In genomic region chr19:32345261-32346207, GRCh38 we compare ENCODE assay signal across 1 cellular context.
TF ChIP-seq lines count a peak whose summit lies in the region.

TSS of gene ZNF507 (plus strand) at chr19:32345610. CDS start at chr19:32352831, 7,221 bp downstream.

TF ChIP-seq in K562, 482 proteins besides CTCF, POLR2A, EP300 and RAD21 (continued from another document and continues in another):
- TF ChIP-seq RBM25 (IDR thresholded peaks at IDR 0.05; ENCODE audit: low read depth, low read length, severe bottlenecking) (no peak), MCM5 (IDR thresholded peaks at IDR 0.05; ENCODE audit: low read depth) (no peak), ZFP30 (CRISPR knock-in tag; IDR thresholded peaks at IDR 0.05; ENCODE audit: borderline replicate concordance) (no peak), USF1 (CRISPR knock-in tag; IDR thresholded peaks at IDR 0.05) (peak; percentile 98), XRCC5 (IDR thresholded peaks at IDR 0.05; ENCODE audit: low read depth, low read length) (no peak), SMARCA5 (IDR thresholded peaks at IDR 0.05) (no peak), ZNF589 (CRISPR knock-in tag; IDR thresholded peaks at IDR 0.05; ENCODE audit: low read depth) (no peak), POLR2H (tag; IDR thresholded peaks at IDR 0.05; ENCODE audit: low read depth) (no peak), ATF3 (IDR thresholded peaks at IDR 0.05) (peak; percentile 20; the same call in 1 of the 2 replicates), ATF3 (CRISPR knock-in tag; conservative IDR thresholded peaks at IDR 0.05) (no peak), ZZZ3 (IDR thresholded peaks at IDR 0.05) (no peak), PRDM10 (IDR thresholded peaks at IDR 0.05; ENCODE audit: partially characterized antibody) (no peak), ZNF764 (CRISPR knock-in tag; IDR thresholded peaks at IDR 0.05; ENCODE audit: low read depth) (no peak), L3MBTL2 (IDR thresholded peaks at IDR 0.05) (peak; percentile 96), NCOA2 (IDR thresholded peaks at IDR 0.05; ENCODE audit: partially characterized antibody in 2 of 2) (no peak), HLTF (IDR thresholded peaks at IDR 0.05) (no peak; the same call in 1 of the 2 replicates), FOS (IDR thresholded peaks at IDR 0.05; ENCODE audit: extremely low read depth, insufficient read length) (peak; percentile 76), ZNF217 (CRISPR knock-in tag; IDR thresholded peaks at IDR 0.05) (no peak), POLR3A (IDR thresholded peaks at IDR 0.05; ENCODE audit: borderline replicate concordance, extremely low read depth, insufficient read depth, insufficient read length) (no peak), POLR3G (IDR thresholded peaks at IDR 0.05; ENCODE audit: extremely low read depth, insufficient read length, insufficient replicate concordance) (no peak), MED1 (CRISPR knock-in tag; IDR thresholded peaks at IDR 0.05; ENCODE audit: borderline replicate concordance) (no peak), ZNF197 (CRISPR knock-in tag; IDR thresholded peaks at IDR 0.05; ENCODE audit: low read depth) (0 out of 2 replicates have a peak, but pooled peaks have one; percentile 38), PPARD (CRISPR knock-in tag; IDR thresholded peaks at IDR 0.05) (no peak), CHCHD3 (CRISPR knock-in tag; IDR thresholded peaks at IDR 0.05) (no peak), BRD9 (IDR thresholded peaks at IDR 0.05; ENCODE audit: low read depth, partially characterized antibody) (no peak), KAT2B (IDR thresholded peaks at IDR 0.05; ENCODE audit: low read depth, low read length) (no peak), ETV5 (CRISPR knock-in tag; IDR thresholded peaks at IDR 0.05; ENCODE audit: low read depth) (no peak; the same call in 1 of the 2 replicates), MCM2 (IDR thresholded peaks at IDR 0.05; ENCODE audit: low read depth) (no peak), NFRKB (IDR thresholded peaks at IDR 0.05; ENCODE audit: low read depth) (peak; percentile 76), STAT6 (CRISPR knock-in tag; IDR thresholded peaks at IDR 0.05) (no peak), MAZ (CRISPR knock-in tag; conservative IDR thresholded peaks at IDR 0.05 in 1 of 2, IDR thresholded peaks at IDR 0.05 in 1 of 2) (peak; percentile 49 to 77), SIRT6 (IDR thresholded peaks at IDR 0.05; ENCODE audit: low read depth, low read length) (no peak), RBBP5 (IDR thresholded peaks at IDR 0.05; ENCODE audit: borderline replicate concordance, insufficient read depth, low read length, poor library complexity, severe bottlenecking) (peak; percentile 100), NFIX (CRISPR knock-in tag; IDR thresholded peaks at IDR 0.05; ENCODE audit: low read depth) (no peak), NR2C2 (CRISPR knock-in tag; IDR thresholded peaks at IDR 0.05) (no peak), NR2C2 (tag; IDR thresholded peaks at IDR 0.05) (no peak; the same call in 1 of the 2 replicates), HMGN3 (IDR thresholded peaks at IDR 0.05; ENCODE audit: borderline replicate concordance, extremely low read depth, insufficient read length, low read depth, low read length) (peak; percentile 52), ZNF134 (CRISPR knock-in tag; conservative IDR thresholded peaks at IDR 0.05) (no peak), ETV1 (tag; conservative IDR thresholded peaks at IDR 0.05; ENCODE audit: low read depth) (peak; percentile 34), CBX2 (IDR thresholded peaks at IDR 0.05; ENCODE audit: insufficient read depth, low read length, poor library complexity, severe bottlenecking) (no peak), FOXA3 (CRISPR knock-in tag; conservative IDR thresholded peaks at IDR 0.05 in 1 of 2, IDR thresholded peaks at IDR 0.05 in 1 of 2) (no peak), SMAD3 (CRISPR knock-in tag; conservative IDR thresholded peaks at IDR 0.05) (no peak), PCBP2 (IDR thresholded peaks at IDR 0.05; ENCODE audit: low read depth, low read length, poor library complexity, severe bottlenecking) (peak; percentile 17), ZNF143 (CRISPR knock-in tag; IDR thresholded peaks at IDR 0.05) (no peak), ZBED1 (IDR thresholded peaks at IDR 0.05) (no peak), NEUROD1 (IDR thresholded peaks at IDR 0.05; ENCODE audit: borderline replicate concordance, low read depth, low read length, partially characterized antibody) (no peak), NUFIP1 (IDR thresholded peaks at IDR 0.05; ENCODE audit: partially characterized antibody) (no peak), HMG20B (CRISPR knock-in tag; IDR thresholded peaks at IDR 0.05) (no peak), HNRNPH1 (optimal IDR thresholded peaks at IDR 0.05; ENCODE audit: low read depth, low read length) (no peak)
- TF ChIP-seq, protein P1, sequence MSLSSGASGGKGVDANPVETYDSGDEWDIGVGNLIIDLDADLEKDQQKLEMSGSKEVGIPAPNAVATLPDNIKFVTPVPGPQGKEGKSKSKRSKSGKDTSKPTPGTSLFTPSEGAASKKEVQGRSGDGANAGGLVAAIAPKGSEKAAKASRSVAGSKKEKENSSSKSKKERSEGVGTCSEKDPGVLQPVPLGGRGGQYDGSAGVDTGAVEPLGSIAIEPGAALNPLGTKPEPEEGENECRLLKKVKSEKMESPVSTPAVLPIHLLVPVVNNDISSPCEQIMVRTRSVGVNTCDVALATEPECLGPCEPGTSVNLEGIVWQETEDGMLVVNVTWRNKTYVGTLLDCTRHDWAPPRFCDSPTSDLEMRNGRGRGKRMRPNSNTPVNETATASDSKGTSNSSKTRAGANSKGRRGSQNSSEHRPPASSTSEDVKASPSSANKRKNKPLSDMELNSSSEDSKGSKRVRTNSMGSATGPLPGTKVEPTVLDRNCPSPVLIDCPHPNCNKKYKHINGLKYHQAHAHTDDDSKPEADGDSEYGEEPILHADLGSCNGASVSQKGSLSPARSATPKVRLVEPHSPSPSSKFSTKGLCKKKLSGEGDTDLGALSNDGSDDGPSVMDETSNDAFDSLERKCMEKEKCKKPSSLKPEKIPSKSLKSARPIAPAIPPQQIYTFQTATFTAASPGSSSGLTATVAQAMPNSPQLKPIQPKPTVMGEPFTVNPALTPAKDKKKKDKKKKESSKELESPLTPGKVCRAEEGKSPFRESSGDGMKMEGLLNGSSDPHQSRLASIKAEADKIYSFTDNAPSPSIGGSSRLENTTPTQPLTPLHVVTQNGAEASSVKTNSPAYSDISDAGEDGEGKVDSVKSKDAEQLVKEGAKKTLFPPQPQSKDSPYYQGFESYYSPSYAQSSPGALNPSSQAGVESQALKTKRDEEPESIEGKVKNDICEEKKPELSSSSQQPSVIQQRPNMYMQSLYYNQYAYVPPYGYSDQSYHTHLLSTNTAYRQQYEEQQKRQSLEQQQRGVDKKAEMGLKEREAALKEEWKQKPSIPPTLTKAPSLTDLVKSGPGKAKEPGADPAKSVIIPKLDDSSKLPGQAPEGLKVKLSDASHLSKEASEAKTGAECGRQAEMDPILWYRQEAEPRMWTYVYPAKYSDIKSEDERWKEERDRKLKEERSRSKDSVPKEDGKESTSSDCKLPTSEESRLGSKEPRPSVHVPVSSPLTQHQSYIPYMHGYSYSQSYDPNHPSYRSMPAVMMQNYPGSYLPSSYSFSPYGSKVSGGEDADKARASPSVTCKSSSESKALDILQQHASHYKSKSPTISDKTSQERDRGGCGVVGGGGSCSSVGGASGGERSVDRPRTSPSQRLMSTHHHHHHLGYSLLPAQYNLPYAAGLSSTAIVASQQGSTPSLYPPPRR (CRISPR knock-in tag; IDR thresholded peaks at IDR 0.05; ENCODE audit: borderline replicate concordance) = no peak
- TF ChIP-seq, protein P2, sequence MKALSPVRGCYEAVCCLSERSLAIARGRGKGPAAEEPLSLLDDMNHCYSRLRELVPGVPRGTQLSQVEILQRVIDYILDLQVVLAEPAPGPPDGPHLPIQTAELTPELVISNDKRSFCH (CRISPR knock-in tag; IDR thresholded peaks at IDR 0.05) = no peak
- TF ChIP-seq, protein P2 (tag; IDR thresholded peaks at IDR 0.05) = peak; percentile 45; the same call in 1 of the 2 replicates
- TF ChIP-seq, protein P3, sequence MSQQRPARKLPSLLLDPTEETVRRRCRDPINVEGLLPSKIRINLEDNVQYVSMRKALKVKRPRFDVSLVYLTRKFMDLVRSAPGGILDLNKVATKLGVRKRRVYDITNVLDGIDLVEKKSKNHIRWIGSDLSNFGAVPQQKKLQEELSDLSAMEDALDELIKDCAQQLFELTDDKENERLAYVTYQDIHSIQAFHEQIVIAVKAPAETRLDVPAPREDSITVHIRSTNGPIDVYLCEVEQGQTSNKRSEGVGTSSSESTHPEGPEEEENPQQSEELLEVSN (IDR thresholded peaks at IDR 0.05; ENCODE audit: borderline replicate concordance in 1 of 2, extremely low read depth in 1 of 2, insufficient read depth in 1 of 2, insufficient read length in 1 of 2, low read depth in 1 of 2, low read length in 1 of 2, poor library complexity in 1 of 2, severe bottlenecking in 1 of 2) = peak; percentile 68 to 97
- TF ChIP-seq, protein P4, sequence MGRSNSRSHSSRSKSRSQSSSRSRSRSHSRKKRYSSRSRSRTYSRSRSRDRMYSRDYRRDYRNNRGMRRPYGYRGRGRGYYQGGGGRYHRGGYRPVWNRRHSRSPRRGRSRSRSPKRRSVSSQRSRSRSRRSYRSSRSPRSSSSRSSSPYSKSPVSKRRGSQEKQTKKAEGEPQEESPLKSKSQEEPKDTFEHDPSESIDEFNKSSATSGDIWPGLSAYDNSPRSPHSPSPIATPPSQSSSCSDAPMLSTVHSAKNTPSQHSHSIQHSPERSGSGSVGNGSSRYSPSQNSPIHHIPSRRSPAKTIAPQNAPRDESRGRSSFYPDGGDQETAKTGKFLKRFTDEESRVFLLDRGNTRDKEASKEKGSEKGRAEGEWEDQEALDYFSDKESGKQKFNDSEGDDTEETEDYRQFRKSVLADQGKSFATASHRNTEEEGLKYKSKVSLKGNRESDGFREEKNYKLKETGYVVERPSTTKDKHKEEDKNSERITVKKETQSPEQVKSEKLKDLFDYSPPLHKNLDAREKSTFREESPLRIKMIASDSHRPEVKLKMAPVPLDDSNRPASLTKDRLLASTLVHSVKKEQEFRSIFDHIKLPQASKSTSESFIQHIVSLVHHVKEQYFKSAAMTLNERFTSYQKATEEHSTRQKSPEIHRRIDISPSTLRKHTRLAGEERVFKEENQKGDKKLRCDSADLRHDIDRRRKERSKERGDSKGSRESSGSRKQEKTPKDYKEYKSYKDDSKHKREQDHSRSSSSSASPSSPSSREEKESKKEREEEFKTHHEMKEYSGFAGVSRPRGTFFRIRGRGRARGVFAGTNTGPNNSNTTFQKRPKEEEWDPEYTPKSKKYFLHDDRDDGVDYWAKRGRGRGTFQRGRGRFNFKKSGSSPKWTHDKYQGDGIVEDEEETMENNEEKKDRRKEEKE (IDR thresholded peaks at IDR 0.05; ENCODE audit: borderline replicate concordance in 1 of 2, control insufficient read depth in 1 of 2, low read depth in 2 of 2, low read length in 1 of 2) = no peak
